11 cellular contexts compared by ENCODE assay signal in genomic region chr1:73821520-73821919, GRCh38.
A peak's percentile ranks its signal among the peaks of the same experiment; 100 is the strongest.
DNase-seq lines count a peak whose midpoint lies in the region; ATAC-seq and TF ChIP-seq lines count a peak whose summit lies in the region.
"Had no signal": no experiment of that assay in that cellular context is flagged by ENCODE, and none has a peak within 500 bp of the region (broad histone marks: within the 10 kb centered on the region; RNA-seq: fewer than 3 reads in every experiment).

No MANE protein-coding gene starts in this region.

- H2AFZ ChIP-seq in Loucy (ENCODE audit: low read length): no peak overlapping the region

- DNase-seq in ureter (ENCODE audit: low spot score) (no peak), coronary artery (ENCODE audit: low spot score) (no peak), H4 (ENCODE audit: low spot score) (no peak), SIG-M5 treated with dmso at 0.1 percent for 504 hours (lab: John Stamatoyannopoulos, UW; ENCODE audit: unreplicated experiment) (no peak)
- DNase-seq: NCI-H1048; stimulated activated CD4-positive, alpha-beta T cell treated with anti-CD3 and anti-CD28 coated beads, Interleukin-15, amount 100 ng/mL, for 24 hours; stimulated activated CD8-positive, alpha-beta memory T cell treated with anti-CD3 and anti-CD28 coated beads, Interleukin-4, amount 100 ng/mL, for 48 hours had no signal

- ATAC-seq in GM18520 (IDR thresholded peaks at IDR 0.05; ENCODE audit: unreplicated experiment): peak; percentile 90
- peak; percentile 88 for ATAC-seq in GM21423 (IDR thresholded peaks at IDR 0.05; ENCODE audit: unreplicated experiment)
- ATAC-seq in HG03039 (IDR thresholded peaks at IDR 0.05; ENCODE audit: unreplicated experiment): peak; percentile 54

- peaks cover 8% of the 10 kb centered on the region for H3K4me1 ChIP-seq in Loucy (ENCODE audit: insufficient read depth, low read length, poor library complexity, severe bottlenecking)

- no peaks in the 10 kb centered on the region for H3K36me3 ChIP-seq in Loucy (ENCODE audit: insufficient read depth, low read length)

- no peaks in the 10 kb centered on the region for H3K27me3 ChIP-seq in Loucy (ENCODE audit: insufficient read depth, low read length, poor library complexity, severe bottlenecking)

- H3K9me2 ChIP-seq in Loucy (replicated peaks; ENCODE audit: low read depth, low read length): no peaks in the 10 kb centered on the region

- no peaks in the 10 kb centered on the region for H3F3A ChIP-seq in Loucy (ENCODE audit: low read depth)

- no peaks in the 10 kb centered on the region for H4K20me1 ChIP-seq in Loucy (ENCODE audit: insufficient read depth, low read length, poor library complexity, severe bottlenecking)

- 0 out of 2 replicates have a peak, but pooled peaks cover under 1% of the 10 kb centered on the region for H3K9me3 ChIP-seq in Loucy (ENCODE audit: insufficient read depth, low read depth, low read length)

- H3K4me3 ChIP-seq in Loucy (ENCODE audit: low read length, poor library complexity, severe bottlenecking): no peak overlapping the region
- no peak overlapping the region for H3K4me3 ChIP-seq in coronary artery

- no peak overlapping the region for H3K9ac ChIP-seq in Loucy (ENCODE audit: low read depth, low read length, poor library complexity, severe bottlenecking)

- no peaks in the 10 kb centered on the region for H3K79me2 ChIP-seq in Loucy (ENCODE audit: insufficient read depth, low read length)

- no peak for TF ChIP-seq CTCF in Loucy (conservative IDR thresholded peaks at IDR 0.05; ENCODE audit: low read length)
- no peak for TF ChIP-seq CTCF in coronary artery (IDR thresholded peaks at IDR 0.05)

- H3K27ac ChIP-seq in coronary artery: no peak overlapping the region

- H3K4me2 ChIP-seq in Loucy (ENCODE audit: low read depth, low read length, poor library complexity, severe bottlenecking): peak overlapping the region; percentile 50
